Comparison of ENCODE assay signal across 10 cellular contexts in the genomic region with DNA sequence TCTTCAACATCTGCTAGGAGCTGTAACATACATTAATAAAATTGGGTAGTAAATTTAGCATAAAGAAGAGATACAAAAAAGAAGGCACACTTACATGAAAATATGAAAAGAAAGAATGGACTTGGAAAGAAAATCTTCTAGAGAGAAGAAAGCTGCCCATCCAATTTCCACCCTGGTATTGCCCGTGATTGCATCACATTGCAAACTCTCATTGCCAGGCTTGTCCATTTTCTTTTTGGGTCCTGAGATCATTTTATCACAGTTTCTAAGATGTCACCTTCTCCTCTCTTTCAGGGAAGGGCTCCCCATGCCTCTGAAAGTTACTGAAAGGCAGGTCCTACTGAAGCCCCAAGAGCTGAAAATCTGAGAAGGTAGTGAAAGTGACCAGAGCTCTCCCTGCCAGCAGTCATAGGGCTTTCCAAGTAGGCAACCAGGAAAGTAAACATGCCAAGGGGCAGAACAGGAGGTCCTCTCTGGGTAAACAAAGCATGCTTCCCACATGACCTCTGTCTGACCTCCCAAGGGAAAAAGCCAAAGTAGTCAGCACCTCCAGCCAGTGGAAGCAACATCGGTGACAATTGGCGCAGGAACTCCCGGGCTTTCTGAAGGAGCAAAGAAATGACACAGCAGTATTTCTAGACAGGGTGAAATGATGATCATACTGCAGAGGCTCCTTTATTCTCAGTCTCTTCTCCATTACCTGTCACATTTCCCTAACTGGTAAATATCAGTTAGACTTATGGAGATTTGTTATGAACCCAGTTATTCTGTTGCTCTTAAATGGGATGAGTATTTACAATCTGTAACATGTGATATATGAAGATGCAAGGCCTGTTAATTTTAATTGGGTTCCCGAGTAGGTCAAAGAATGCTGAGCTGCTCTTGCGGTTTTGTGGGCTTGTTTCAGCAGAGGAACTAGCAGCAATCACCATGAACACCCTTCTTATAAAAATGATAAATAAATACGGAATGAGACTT.
A peak's percentile ranks its signal among the peaks of the same experiment; 100 is the strongest.
DNase-seq lines count a peak whose midpoint lies in the region; ATAC-seq and TF ChIP-seq lines count a peak whose summit lies in the region.
"Had no signal": no experiment of that assay in that cellular context is flagged by ENCODE, and none has a peak within 500 bp of the region (broad histone marks: within the 10 kb centered on the region; RNA-seq: fewer than 3 reads in every experiment).

No MANE protein-coding gene starts in this region.

- no peaks in the 10 kb centered on the region for H3K27me3 Mint-ChIP-seq in Calu3 (ENCODE audit: unreplicated experiment)
- no peaks in the 10 kb centered on the region for H3K27me3 Mint-ChIP-seq in nephron (ENCODE audit: low read depth)

- peak overlapping the region; percentile 99 for H3K27ac Mint-ChIP-seq in Calu3 (ENCODE audit: unreplicated experiment)
- H3K27ac Mint-ChIP-seq in nephron = peak overlapping the region in 2 of 3 experiments; percentile 45 to 77

- DNase-seq in Calu3 = peak; percentile 65
- peak; percentile 88 for DNase-seq in NCI-H460 (ENCODE audit: extremely low read depth, low read depth)
- DNase-seq in cardiac fibroblast (ENCODE audit: low read depth in 2 of 2) = peak; percentile 16 to 21
- no peak for DNase-seq in activated CD4-positive, alpha-beta T cell treated with anti-CD3 and anti-CD28 coated beads, Interleukin-2, amount 50 U/mL, for 4 hours
- no peak for DNase-seq in GM10248 (ENCODE audit: extremely low spot score)
- no peak for DNase-seq in NAMALWA (ENCODE audit: low spot score)
- DNase-seq: ovary, T-helper 2 cell had no signal

- CTCF ChIA-PET in Calu3 (lab: Charles Lee) (interaction anchor here (0.6 kb wide), 1 partner anchor 41 kb away, joined by 3 read pairs; no protein-coding TSS in a partner anchor), GM10248 (lab: Yijun Ruan, JAX) (no interaction called here)

- POLR2A ChIA-PET in GM10248 (lab: Yijun Ruan, JAX) = no interaction called here

- peaks cover 71% of the 10 kb centered on the region for H3K4me1 Mint-ChIP-seq in Calu3 (ENCODE audit: low read depth, unreplicated experiment)
- peaks cover 49% of the 10 kb centered on the region for H3K4me1 Mint-ChIP-seq in nephron

- no peaks in the 10 kb centered on the region for H3K9me3 Mint-ChIP-seq in Calu3 (ENCODE audit: low read depth, unreplicated experiment)
- H3K9me3 Mint-ChIP-seq in nephron = no peaks in the 10 kb centered on the region

- ATAC-seq in GM21423 (IDR thresholded peaks at IDR 0.05; ENCODE audit: unreplicated experiment) = no peak

- H3K36me3 Mint-ChIP-seq in Calu3 (ENCODE audit: insufficient read depth, unreplicated experiment) (peaks cover 18% of the 10 kb centered on the region), nephron (ENCODE audit: low read depth) (no peaks in the 10 kb centered on the region)

- H3K4me3 Mint-ChIP-seq in Calu3 (ENCODE audit: low read depth, unreplicated experiment) (peak overlapping the region; percentile 50), nephron (no peak overlapping the region)

- BruUV-seq in Calu3 (replicated peaks; lab: Mats Ljungman, UMichigan) = TSS peak; percentile 76

- TF ChIP-seq CTCF in Calu3 (IDR thresholded peaks at IDR 0.05; ENCODE audit: unreplicated experiment) (no peak), cardiac fibroblast (IDR thresholded peaks at IDR 0.05; ENCODE audit: low read depth, low read length) (no peak), nephron (IDR thresholded peaks at IDR 0.05; ENCODE audit: unreplicated experiment in 3 of 3) (no peak), GM10248 (IDR thresholded peaks at IDR 0.05; ENCODE audit: control extremely low read depth, extremely low read depth, low read depth, missing control alignments) (no peak)

- H3K4me3 ChIP-seq in cardiac fibroblast (replicated peaks in 1 of 2; ENCODE audit: low read depth in 2 of 2, low read length in 2 of 2) = no peak overlapping the region
- H3K4me3 ChIP-seq: ovary had no signal

- intact Hi-C loops in Calu3 (cut with micrococcal nuclease; ENCODE audit: unreplicated experiment) = loop anchor here (2.0 to 10.0 kb wide), 2 partner anchors 23 to 241 kb away; no protein-coding TSS in a partner anchor

Comparison
In these comparisons a context has a peak if more than half of its experiments do, and no peak if none do; other contexts are left out.
1. DNase-seq: peak in Calu3 (single experiment), NCI-H460 (single experiment) and cardiac fibroblast (2 of 2); none in activated CD4-positive, alpha-beta T cell treated with anti-CD3 and anti-CD28 coated beads, Interleukin-2, amount 50 U/mL, for 4 hours (0 of 2), GM10248 (single experiment) and NAMALWA (single experiment).